Comparison of ENCODE assay signal across 8 cellular contexts in genomic region chr4:15779336-15779735, GRCh38. TPM values are rescaled to one million over a fixed set of nuclear protein-coding genes. Genes with fewer than 3 reads are reported as not detected.
DNase-seq lines count a peak whose midpoint lies in the region; ATAC-seq and TF ChIP-seq lines count a peak whose summit lies in the region.

No MANE protein-coding gene starts in this region.

- DNase-seq in activated naive CD4-positive, alpha-beta T cell treated with anti-CD3 and anti-CD28 coated beads, Interleukin-2, amount 10 ng/mL, durations not matched to agents 7 days and 5 days = peak; percentile 25
- DNase-seq in activated naive CD4-positive, alpha-beta T cell treated with anti-CD3 and anti-CD28 coated beads, Interleukin-2, amount 50 U/mL, for 16 hours = no peak
- peak; percentile 52 for DNase-seq in PC-3
- peak; percentile 56 for DNase-seq in ecto neural progenitor cell (ENCODE audit: low spot score)
- peak; percentile 61 for DNase-seq in lower lobe of right lung
- peak in 32 of 49 donors; percentile 4 to 55 (median 21) for DNase-seq in substantia nigra (lab: John Stamatoyannopoulos, UW)
- DNase-seq in NCI-H2227 (lab: John Stamatoyannopoulos, UW; ENCODE audit: unreplicated experiment) = no peak
- DNase-seq in NCI-H2171 (lab: John Stamatoyannopoulos, UW) = no peak

- H3K27ac Mint-ChIP-seq in activated naive CD4-positive, alpha-beta T cell treated with anti-CD3 and anti-CD28 coated beads, Interleukin-2, amount 10 ng/mL, durations not matched to agents 7 days and 5 days = peak overlapping the region; percentile 83

- BruUV-seq in PC-3 (replicated peaks; lab: Mats Ljungman, UMichigan) = no TSS peak

- H3K4me1 ChIP-seq in PC-3 (ENCODE audit: insufficient read depth, low read length) = peaks cover 10% of the 10 kb centered on the region; the same call in 1 of the 2 replicates
- peaks cover 30% of the 10 kb centered on the region for H3K4me1 ChIP-seq in lower lobe of right lung

- intact Hi-C loops in PC-3 (cut with micrococcal nuclease) (no loop called here), lower lobe of right lung (cut with DNase I) (no loop called here)

- H3K4me3 Mint-ChIP-seq in activated naive CD4-positive, alpha-beta T cell treated with anti-CD3 and anti-CD28 coated beads, Interleukin-2, amount 10 ng/mL, durations not matched to agents 7 days and 5 days = peak overlapping the region; percentile 85

- no peaks in the 10 kb centered on the region for H3K27me3 ChIP-seq in PC-3 (ENCODE audit: low read length)
- H3K27me3 ChIP-seq in lower lobe of right lung (ENCODE audit: low read depth) = no peaks in the 10 kb centered on the region

- H3K9me3 Mint-ChIP-seq in activated naive CD4-positive, alpha-beta T cell treated with anti-CD3 and anti-CD28 coated beads, Interleukin-2, amount 10 ng/mL, durations not matched to agents 7 days and 5 days = no peaks in the 10 kb centered on the region

- no peaks in the 10 kb centered on the region for H3K9me3 ChIP-seq in PC-3 (ENCODE audit: low read length)
- H3K9me3 ChIP-seq in lower lobe of right lung = no peaks in the 10 kb centered on the region

- 0 out of 2 replicates have a peak overlapping the region, but pooled peaks have one; percentile 9 for H3K9ac ChIP-seq in PC-3 (ENCODE audit: low read length)

- H4K20me1 ChIP-seq in PC-3 (ENCODE audit: low read length) = no peaks in the 10 kb centered on the region

- peak; percentile 53 for TF ChIP-seq CTCF in PC-3 (conservative IDR thresholded peaks at IDR 0.05; ENCODE audit: low read depth, low read length)
- peak; percentile 29 for TF ChIP-seq CTCF in lower lobe of right lung (IDR thresholded peaks at IDR 0.05)

- ATAC-seq in PC-3 (peak; percentile 76), lower lobe of right lung (peak; percentile 72 to 84)

- no peak overlapping the region for H3K27ac ChIP-seq in PC-3 (ENCODE audit: low read length)
- peak overlapping the region; percentile 78 for H3K27ac ChIP-seq in lower lobe of right lung
- H3K27ac ChIP-seq in substantia nigra (ENCODE audit: low read depth, low read length, poor library complexity, severe bottlenecking) = no peak overlapping the region

- CTCF ChIA-PET in activated naive CD4-positive, alpha-beta T cell treated with anti-CD3 and anti-CD28 coated beads, Interleukin-2, amount 10 ng/mL, durations not matched to agents 7 days and 5 days (lab: Charles Lee) = interaction anchor here (0.8 to 2.5 kb wide), 9 partner anchors 8 to 47 kb away, joined by 3 to 15 read pairs (median 5); no protein-coding TSS in a partner anchor
- CTCF ChIA-PET in PC-3 (lab: Charles Lee) = no interaction called here

- POLR2A ChIA-PET in PC-3 (lab: Charles Lee; ENCODE audit: unreplicated experiment) = no interaction called here

- H3K4me3 ChIP-seq in PC-3 (ENCODE audit: low read length) (peak overlapping the region; percentile 68), lower lobe of right lung (peak overlapping the region; percentile 56)

- H3K4me2 ChIP-seq in PC-3 (ENCODE audit: low read length) = peak overlapping the region; percentile 88

- H3K4me1 Mint-ChIP-seq in activated naive CD4-positive, alpha-beta T cell treated with anti-CD3 and anti-CD28 coated beads, Interleukin-2, amount 10 ng/mL, durations not matched to agents 7 days and 5 days = peaks cover 72% of the 10 kb centered on the region

- H3K27me3 Mint-ChIP-seq in activated naive CD4-positive, alpha-beta T cell treated with anti-CD3 and anti-CD28 coated beads, Interleukin-2, amount 10 ng/mL, durations not matched to agents 7 days and 5 days = peaks cover 18% of the 10 kb centered on the region

- H3K36me3 ChIP-seq in PC-3 (ENCODE audit: low read depth, low read length) (no peaks in the 10 kb centered on the region), lower lobe of right lung (no peaks in the 10 kb centered on the region)

- no peaks in the 10 kb centered on the region for H3K9me2 ChIP-seq in PC-3 (replicated peaks; ENCODE audit: low read length)

- peaks cover 61% of the 10 kb centered on the region for H3K36me3 Mint-ChIP-seq in activated naive CD4-positive, alpha-beta T cell treated with anti-CD3 and anti-CD28 coated beads, Interleukin-2, amount 10 ng/mL, durations not matched to agents 7 days and 5 days

- H3F3A ChIP-seq in PC-3 (ENCODE audit: low read length, unreplicated experiment) = no peaks in the 10 kb centered on the region

- H3K79me2 ChIP-seq in PC-3 (ENCODE audit: low read length) = no peaks in the 10 kb centered on the region

- peak overlapping the region; percentile 88 for H2AFZ ChIP-seq in PC-3 (ENCODE audit: low read length)

RNA-seq across cellular contexts. Expression of gene CD38, which starts 1.2 kb away (rescaled TPM):
- not detected in 2 replicates for total RNA-seq in PC-3 (2014; rRNA removed)
- total RNA-seq in lower lobe of right lung = 8.5 TPM

Comparison
In these comparisons a context has a peak if more than half of its experiments do, and no peak if none do; other contexts are left out.
1. DNase-seq: peak in activated naive CD4-positive, alpha-beta T cell treated with anti-CD3 and anti-CD28 coated beads, Interleukin-2, amount 10 ng/mL, durations not matched to agents 7 days and 5 days (single experiment), PC-3 (single experiment), ecto neural progenitor cell (single experiment), lower lobe of right lung (single experiment) and substantia nigra (32 of 49); none in activated naive CD4-positive, alpha-beta T cell treated with anti-CD3 and anti-CD28 coated beads, Interleukin-2, amount 50 U/mL, for 16 hours (single experiment), NCI-H2227 (single experiment) and NCI-H2171 (single experiment).